Comparison of ENCODE assay signal across 29 cellular contexts in genomic region chr12:128842579-128842978, GRCh38. TPM values are rescaled to one million over a fixed set of nuclear protein-coding genes. Genes with fewer than 3 reads are reported as not detected.
"Had no signal": no experiment of that assay in that cellular context is flagged by ENCODE, and none has a peak within 500 bp of the region (broad histone marks: within the 10 kb centered on the region; RNA-seq: fewer than 3 reads in every experiment).

No MANE protein-coding gene starts in this region.

- H3K27me3 ChIP-seq: hepatocyte, right atrium auricular region, right lobe of liver, stomach, testis, thyroid gland, transverse colon, upper lobe of left lung, vagina had no signal

- H3K9me3 ChIP-seq: left ventricle myocardium inferior, right atrium auricular region, right lobe of liver, stomach, testis, thyroid gland, transverse colon, upper lobe of left lung, vagina had no signal

- H3K4me3 ChIP-seq: hepatocyte, left ventricle myocardium inferior, lung, right atrium auricular region, right lobe of liver, smooth muscle cell, stomach, testis, thyroid gland, transverse colon, upper lobe of left lung, vagina had no signal

- H3K4me1 ChIP-seq: left ventricle myocardium inferior, parathyroid adenoma, right atrium auricular region, right lobe of liver, stomach, testis, transverse colon, upper lobe of left lung, vagina had no signal

- H3K4me1 Mint-ChIP-seq: mesothelial cell of epicardium, nephron, neural crest cell had no signal

- DNase-seq: islet precursor cell; left ventricle myocardium inferior; mesendoderm; naive B cell; occipital lobe; right lobe of liver; stimulated activated CD4-positive, alpha-beta T cell treated with anti-CD3 and anti-CD28 coated beads, Interleukin-12 subunit alpha, Interleukin-12 subunit beta, amount 100 ng/mL, for 4 hours; stimulated activated CD4-positive, alpha-beta T cell treated with anti-CD3 and anti-CD28 coated beads, Interleukin-15, amount 100 ng/mL, for 24 hours; stimulated activated CD4-positive, alpha-beta T cell treated with anti-CD3 and anti-CD28 coated beads, Interleukin-2, amount 100 ng/mL, for 24 hours; stimulated activated CD4-positive, alpha-beta T cell treated with anti-CD3 and anti-CD28 coated beads, Interleukin-4, amount 100 ng/mL, for 1 hour; stimulated activated naive B cell treated with anti-CD40 and anti-IgM and Interleukin-4, amounts not matched to agents 10 μg/mL and 1 μg/mL and 100 μg/mL, for 72 hours; stimulated activated naive CD8-positive, alpha-beta T cell treated with anti-CD3 and anti-CD28 coated beads, Interleukin-15, Interleukin-2, amounts not matched to agents 100 U/mL and 50 U/mL, for 24 hours; stomach; testis; thyroid gland; transverse colon; upper lobe of left lung had no signal

- H3K36me3 Mint-ChIP-seq: mesothelial cell of epicardium; naive B cell; stimulated activated naive B cell treated with anti-CD40 and anti-IgM and Interleukin-4, amounts not matched to agents 10 μg/mL and 1 μg/mL and 100 μg/mL, for 72 hours had no signal

- H3K27ac ChIP-seq: hepatocyte, left ventricle myocardium inferior, parathyroid adenoma, right atrium auricular region, right lobe of liver, stomach, testis, thyroid gland, transverse colon, vagina had no signal

- H3K27ac Mint-ChIP-seq: mesothelial cell of epicardium; nephron; progenitor cell of endocrine pancreas; stimulated activated naive B cell treated with anti-CD40 and anti-IgM and Interleukin-4, amounts not matched to agents 10 μg/mL and 1 μg/mL and 100 μg/mL, for 72 hours had no signal

- H3K4me3 Mint-ChIP-seq: mesothelial cell of epicardium; nephron; neural crest cell; stimulated activated naive B cell treated with anti-CD40 and anti-IgM and Interleukin-4, amounts not matched to agents 10 μg/mL and 1 μg/mL and 100 μg/mL, for 72 hours had no signal

- H3K36me3 ChIP-seq: left ventricle myocardium inferior, right atrium auricular region, right lobe of liver, stomach, thyroid gland, transverse colon, upper lobe of left lung, vagina had no signal

- H3K4me2 ChIP-seq: hepatocyte, smooth muscle cell had no signal

- H3K27me3 Mint-ChIP-seq: naive B cell; stimulated activated naive B cell treated with anti-CD40 and anti-IgM and Interleukin-4, amounts not matched to agents 10 μg/mL and 1 μg/mL and 100 μg/mL, for 72 hours had no signal

- H3K9me3 Mint-ChIP-seq: naive B cell; neural crest cell; stimulated activated naive B cell treated with anti-CD40 and anti-IgM and Interleukin-4, amounts not matched to agents 10 μg/mL and 1 μg/mL and 100 μg/mL, for 72 hours had no signal

- H3K9ac ChIP-seq: parathyroid adenoma had no signal

RNA-seq across cellular contexts. Expression of gene GLT1D1, which starts 10.7 kb away (rescaled TPM):
- total RNA-seq: pulmonary artery endothelial cell, renal cortical epithelial cell, transverse colon had no signal
